In genomic region chr15:48946840-48947187, GRCh38 we compare ENCODE assay signal across 18 cellular contexts. TPM values are rescaled to one million over a fixed set of nuclear protein-coding genes. Genes with fewer than 3 reads are reported as not detected.
DNase-seq lines count a peak whose midpoint lies in the region; ATAC-seq and TF ChIP-seq lines count a peak whose summit lies in the region.
"Had no signal": no experiment of that assay in that cellular context is flagged by ENCODE, and none has a peak within 500 bp of the region (broad histone marks: within the 10 kb centered on the region; RNA-seq: fewer than 3 reads in every experiment).

No MANE protein-coding gene starts in this region.

- no peaks in the 10 kb centered on the region for H3K27me3 Mint-ChIP-seq in Calu3 (ENCODE audit: unreplicated experiment)
- H3K27me3 Mint-ChIP-seq in activated naive CD4-positive, alpha-beta T cell treated with anti-CD3 and anti-CD28 coated beads for 36 hours (ENCODE audit: low read depth): peaks cover 6% of the 10 kb centered on the region
- H3K27me3 Mint-ChIP-seq in T-helper 2 cell treated with Interferon-gamma antibody and Interleukin-4, amounts not matched to agents 5 μg/mL and 100 μg/mL, for 36 hours (ENCODE audit: low read depth): no peaks in the 10 kb centered on the region

- BruUV-seq in Calu3 (replicated peaks; lab: Mats Ljungman, UMichigan): no TSS peak
- TSS peak; percentile 76 for BruUV-seq in PC-3 (replicated peaks; lab: Mats Ljungman, UMichigan)

- peak overlapping the region; percentile 95 for H3K27ac Mint-ChIP-seq in Calu3 (ENCODE audit: unreplicated experiment)
- no peak overlapping the region for H3K27ac Mint-ChIP-seq in activated naive CD4-positive, alpha-beta T cell treated with anti-CD3 and anti-CD28 coated beads for 36 hours
- no peak overlapping the region for H3K27ac Mint-ChIP-seq in T-helper 2 cell treated with Interferon-gamma antibody and Interleukin-4, amounts not matched to agents 5 μg/mL and 100 μg/mL, for 36 hours
- H3K27ac Mint-ChIP-seq: CD4-positive, CD25-positive, alpha-beta regulatory T cell had no signal

- peak overlapping the region; percentile 94 for H3K27ac ChIP-seq in PC-3 (ENCODE audit: low read length)
- peak overlapping the region; percentile 88 for H3K27ac ChIP-seq in epithelial cell of prostate
- H3K27ac ChIP-seq in left lung: no peak overlapping the region
- H3K27ac ChIP-seq: KMS-11 had no signal

- H3K9me3 Mint-ChIP-seq in Calu3 (ENCODE audit: low read depth, unreplicated experiment): peaks cover 3% of the 10 kb centered on the region
- H3K9me3 Mint-ChIP-seq in activated naive CD4-positive, alpha-beta T cell treated with anti-CD3 and anti-CD28 coated beads for 36 hours: no peaks in the 10 kb centered on the region
- peaks cover 4% of the 10 kb centered on the region for H3K9me3 Mint-ChIP-seq in T-helper 2 cell treated with Interferon-gamma antibody and Interleukin-4, amounts not matched to agents 5 μg/mL and 100 μg/mL, for 36 hours

- H3K4me3 Mint-ChIP-seq in Calu3 (ENCODE audit: low read depth, unreplicated experiment): no peak overlapping the region
- no peak overlapping the region for H3K4me3 Mint-ChIP-seq in activated naive CD4-positive, alpha-beta T cell treated with anti-CD3 and anti-CD28 coated beads for 36 hours
- H3K4me3 Mint-ChIP-seq in T-helper 2 cell treated with Interferon-gamma antibody and Interleukin-4, amounts not matched to agents 5 μg/mL and 100 μg/mL, for 36 hours: no peak overlapping the region
- H3K4me3 Mint-ChIP-seq: CD4-positive, CD25-positive, alpha-beta regulatory T cell had no signal

- peak overlapping the region; percentile 63 for H3K9ac ChIP-seq in PC-3 (ENCODE audit: low read length)
- H3K9ac ChIP-seq: KMS-11 had no signal

- H3K4me2 ChIP-seq in PC-3 (ENCODE audit: low read length): peak overlapping the region; percentile 57
- H3K4me2 ChIP-seq: KMS-11 had no signal

- no peak for ATAC-seq in PC-3
- peak; percentile 30 for ATAC-seq in left lung
- ATAC-seq in GM19035 (IDR thresholded peaks at IDR 0.05; ENCODE audit: unreplicated experiment): no peak

- no peaks in the 10 kb centered on the region for H3K79me2 ChIP-seq in PC-3 (ENCODE audit: low read length)

- H3K36me3 Mint-ChIP-seq in Calu3 (ENCODE audit: insufficient read depth, unreplicated experiment): no peaks in the 10 kb centered on the region
- H3K36me3 Mint-ChIP-seq in activated naive CD4-positive, alpha-beta T cell treated with anti-CD3 and anti-CD28 coated beads for 36 hours (ENCODE audit: low read depth): no peaks in the 10 kb centered on the region
- no peaks in the 10 kb centered on the region for H3K36me3 Mint-ChIP-seq in T-helper 2 cell treated with Interferon-gamma antibody and Interleukin-4, amounts not matched to agents 5 μg/mL and 100 μg/mL, for 36 hours (ENCODE audit: low read depth)
- H3K36me3 Mint-ChIP-seq: CD4-positive, CD25-positive, alpha-beta regulatory T cell had no signal

- no peaks in the 10 kb centered on the region for H4K20me1 ChIP-seq in PC-3 (ENCODE audit: low read length)

- H3K4me3 ChIP-seq in PC-3 (ENCODE audit: low read length) (0 out of 2 replicates have a peak overlapping the region, but pooled peaks have one; percentile 29), left lung (no peak overlapping the region)

- no peak for DNase-seq in Calu3
- DNase-seq in PC-3: no peak
- no peak for DNase-seq in epithelial cell of prostate (ENCODE audit: low read depth, low spot score)
- DNase-seq in left lung: no peak
- no peak for DNase-seq in activated naive CD4-positive, alpha-beta T cell treated with anti-CD3 and anti-CD28 coated beads for 36 hours
- no peak for DNase-seq in T-helper 2 cell treated with Interferon-gamma antibody and Interleukin-4, amounts not matched to agents 5 μg/mL and 100 μg/mL, for 36 hours (ENCODE audit: low spot score)
- no peak for DNase-seq in SW 1271 (lab: John Stamatoyannopoulos, UW)
- DNase-seq: CD4-positive, CD25-positive, alpha-beta regulatory T cell; DMS79; GOT3; HCEC 1CT; IMR-90; MV-4-11; NCI-H1105 treated with DMSO at 0.1 percent for 48 hours; NCI-H2029 treated with DMSO at 0.1 percent for 48 hours; NCI-H524 treated with DMSO at 0.1 percent for 48 hours had no signal

- H3K4me1 ChIP-seq in PC-3 (ENCODE audit: insufficient read depth, low read length) (peaks cover 21% of the 10 kb centered on the region), left lung (peaks cover 0 to 2% of the 10 kb centered on the region in 2 donors)

- H3K27me3 ChIP-seq in PC-3 (ENCODE audit: low read length) (no peaks in the 10 kb centered on the region), left lung (no peaks in the 10 kb centered on the region)

- POLR2A ChIA-PET in PC-3 (lab: Charles Lee; ENCODE audit: unreplicated experiment): no interaction called here

- no peak overlapping the region for H2AFZ ChIP-seq in PC-3 (ENCODE audit: low read length)

- TF ChIP-seq CTCF in Calu3 (IDR thresholded peaks at IDR 0.05; ENCODE audit: unreplicated experiment) (no peak), PC-3 (conservative IDR thresholded peaks at IDR 0.05; ENCODE audit: low read depth, low read length) (no peak), left lung (IDR thresholded peaks at IDR 0.05) (no peak)

- intact Hi-C loops in Calu3 (cut with micrococcal nuclease; ENCODE audit: unreplicated experiment): loop anchor here (2.0 kb wide), 2 partner anchors 16 to 76 kb away; partner anchors contain the start of gene SHC4
- intact Hi-C loops in PC-3 (cut with micrococcal nuclease): loop anchor here (2.0 kb wide), 1 partner anchor 16 kb away; the partner anchor contains the start of gene SHC4
- intact Hi-C loops in left lung (cut with DNase I): no loop called here
- intact Hi-C loops in activated naive CD4-positive, alpha-beta T cell treated with anti-CD3 and anti-CD28 coated beads for 36 hours (cut with micrococcal nuclease): loop anchor here (1.0 kb wide), 1 partner anchor 19 kb away; no protein-coding TSS in a partner anchor

- CTCF ChIA-PET in Calu3 (lab: Charles Lee) (interaction anchor here (1.4 kb wide), 1 partner anchor 29 kb away, joined by 4 read pairs; no protein-coding TSS in a partner anchor), PC-3 (lab: Charles Lee) (no interaction called here)
- CTCF ChIA-PET in activated naive CD4-positive, alpha-beta T cell treated with anti-CD3 and anti-CD28 coated beads for 36 hours (lab: Charles Lee): interaction anchor here (0.6 kb wide), 1 partner anchor 48 kb away, joined by 5 read pairs; no protein-coding TSS in a partner anchor

- peaks cover 19% of the 10 kb centered on the region for H3K4me1 Mint-ChIP-seq in Calu3 (ENCODE audit: low read depth, unreplicated experiment)
- H3K4me1 Mint-ChIP-seq in activated naive CD4-positive, alpha-beta T cell treated with anti-CD3 and anti-CD28 coated beads for 36 hours (ENCODE audit: low read depth): peaks cover 8% of the 10 kb centered on the region
- peaks cover 20% of the 10 kb centered on the region for H3K4me1 Mint-ChIP-seq in T-helper 2 cell treated with Interferon-gamma antibody and Interleukin-4, amounts not matched to agents 5 μg/mL and 100 μg/mL, for 36 hours (ENCODE audit: low read depth)
- H3K4me1 Mint-ChIP-seq: CD4-positive, CD25-positive, alpha-beta regulatory T cell had no signal

- no peaks in the 10 kb centered on the region for H3K36me3 ChIP-seq in PC-3 (ENCODE audit: low read depth, low read length)
- H3K36me3 ChIP-seq in left lung: no peaks in the 10 kb centered on the region

- peaks cover 5% of the 10 kb centered on the region for H3F3A ChIP-seq in PC-3 (ENCODE audit: low read length, unreplicated experiment)

- H3K9me3 ChIP-seq in PC-3 (ENCODE audit: low read length): no peaks in the 10 kb centered on the region
- H3K9me3 ChIP-seq in left lung: no peaks in the 10 kb centered on the region

- H3K9me2 ChIP-seq in PC-3 (replicated peaks; ENCODE audit: low read length): 0 out of 2 replicates have a peak, but pooled peaks cover 4% of the 10 kb centered on the region

RNA-seq across cellular contexts. Expression of gene SHC4, which starts 16.9 kb away (rescaled TPM):
- total RNA-seq in Calu3 (2022) (1.2 and 1.9 TPM in 2 replicates), PC-3 (2014; rRNA removed) (2.4 and 4.3 TPM in 2 replicates), left lung (under 1 TPM; 0.44 to 0.47 TPM)
- total RNA-seq in activated naive CD4-positive, alpha-beta T cell treated with anti-CD3 and anti-CD28 coated beads for 36 hours: under 1 TPM; 0.21 to 0.25 TPM
- total RNA-seq: CD4-positive, CD25-positive, alpha-beta regulatory T cell had no signal

Comparison
In these comparisons a context has a peak if more than half of its experiments do, and no peak if none do; other contexts are left out.
1. H3K27ac ChIP-seq: peak in PC-3 (single experiment) and epithelial cell of prostate (single experiment); none in left lung (0 of 2).
2. intact Hi-C loops: an anchor here in Calu3 (2.0 kb wide), PC-3 (2.0 kb wide) and activated naive CD4-positive, alpha-beta T cell treated with anti-CD3 and anti-CD28 coated beads for 36 hours (1.0 kb wide); none called in left lung.